ENCODE assay signal across 26 cellular contexts in genomic region chr16:3906363-3906762, GRCh38.
"Had no signal": no experiment of that assay in that cellular context is flagged by ENCODE, and none has a peak within 500 bp of the region (broad histone marks: within the 10 kb centered on the region; RNA-seq: fewer than 3 reads in every experiment).

No MANE protein-coding gene starts in this region.

- H3K9me3 ChIP-seq: stomach, suprapubic skin, testis, thoracic aorta, thyroid gland, tibial artery, tibial nerve, transverse colon, upper lobe of left lung, upper lobe of right lung, uterus, vagina had no signal

- H3K36me3 ChIP-seq: stomach, suprapubic skin, thoracic aorta, thyroid gland, tibial artery, tibial nerve, transverse colon, upper lobe of left lung, upper lobe of right lung, uterus, vagina had no signal

- H3K27me3 ChIP-seq: stomach, suprapubic skin, testis, thyroid gland, tibial artery, tibial nerve, transverse colon, upper lobe of left lung, upper lobe of right lung, uterus, vagina had no signal

- H3K4me1 ChIP-seq: stomach, suprapubic skin, testis, thyroid gland, tibial artery, tibial nerve, transverse colon, upper lobe of left lung, upper lobe of right lung, uterus, vagina had no signal

- H3K27ac ChIP-seq: stomach, suprapubic skin, testis, thoracic aorta, thyroid gland, tibial artery, tibial nerve, transverse colon, upper lobe of left lung, upper lobe of right lung, uterus, vagina had no signal

- H3K4me3 ChIP-seq: stomach, suprapubic skin, testis, thoracic aorta, thyroid gland, tibial artery, tibial nerve, transverse colon, upper lobe of left lung, upper lobe of right lung, uterus, vagina had no signal

- ATAC-seq: stimulated activated effector memory CD8-positive, alpha-beta T cell treated with anti-CD3 and anti-CD28 coated beads, Interleukin-12 subunit alpha, Interleukin-12 subunit beta, amount 100 ng/mL, for 72 hours; stimulated activated memory B cell treated with anti-CD40 and anti-IgM and Interleukin-4, amounts not matched to agents 10 μg/mL and 1 μg/mL and 100 μg/mL, for 72 hours; stimulated activated naive B cell treated with anti-CD40 and anti-IgM and Interleukin-4, amounts not matched to agents 10 μg/mL and 1 μg/mL and 100 μg/mL, for 72 hours; stimulated activated naive CD8-positive, alpha-beta T cell treated with anti-CD3 and anti-CD28 coated beads, Interleukin-15, amount 100 ng/mL, for 72 hours; stimulated activated naive CD8-positive, alpha-beta T cell treated with anti-CD3 and anti-CD28 coated beads, Interleukin-15, Interleukin-2, amounts not matched to agents 100 U/mL and 50 U/mL, for 24 hours; upper lobe of right lung had no signal

- DNase-seq: stimulated activated CD4-positive, alpha-beta T cell treated with anti-CD3 and anti-CD28 coated beads, Interleukin-2, amount 100 ng/mL, for 48 hours; stimulated activated CD4-positive, alpha-beta T cell treated with anti-CD3 and anti-CD28 coated beads, Interleukin-4, amount 100 ng/mL, for 1 hour; stimulated activated CD4-positive, alpha-beta T cell treated with anti-CD3 and anti-CD28 coated beads, Interleukin-4, amount 100 ng/mL, for 24 hours; stimulated activated CD4-positive, alpha-beta T cell treated with anti-CD3 and anti-CD28 coated beads, Interleukin-4, amount 100 ng/mL, for 4 hours; stimulated activated CD8-positive, alpha-beta memory T cell treated with anti-CD3 and anti-CD28 coated beads, Interleukin-4, amount 100 ng/mL, for 48 hours; stimulated activated naive B cell treated with anti-CD40 and anti-IgM and Interleukin-4, amounts not matched to agents 10 μg/mL and 1 μg/mL and 100 μg/mL, for 72 hours; stimulated activated naive CD4-positive, alpha-beta T cell; stimulated activated naive CD4-positive, alpha-beta T cell treated with Interleukin-2 at 50 U/mL for 16 hours; stimulated activated naive CD8-positive, alpha-beta T cell treated with anti-CD3 and anti-CD28 coated beads, Interleukin-15, amount 100 ng/mL, for 72 hours; stimulated activated naive CD8-positive, alpha-beta T cell treated with anti-CD3 and anti-CD28 coated beads, Interleukin-15, Interleukin-2, amounts not matched to agents 100 U/mL and 50 U/mL, for 24 hours; stomach; substantia nigra; testis; thyroid gland; tibial artery; transverse colon; trophoblast cell; upper lobe of left lung; upper lobe of right lung; uterus had no signal
